Comparison of ENCODE assay signal across 11 cellular contexts in the genomic region with DNA sequence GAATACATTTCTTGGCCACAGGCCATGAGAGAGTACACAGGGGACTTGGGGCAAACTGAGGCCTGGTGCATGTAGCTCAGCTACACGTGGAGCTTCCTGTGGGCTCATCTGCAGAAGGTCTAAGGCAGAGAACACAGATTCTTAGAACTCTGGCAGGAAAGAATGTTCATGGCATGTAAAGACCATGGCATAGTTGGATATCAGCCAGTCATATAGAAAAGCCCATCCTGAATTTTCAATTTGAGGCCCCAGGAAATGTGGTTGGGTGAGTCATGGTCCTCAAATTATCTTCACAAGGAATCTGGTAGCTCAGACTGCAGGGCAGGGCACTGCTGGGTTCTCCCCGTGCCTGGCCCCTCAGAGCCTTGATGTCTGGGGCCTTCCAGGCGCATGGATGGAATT. TPM values are rescaled to one million over a fixed set of nuclear protein-coding genes. Genes with fewer than 3 reads are reported as not detected.
DNase-seq lines count a peak whose midpoint lies in the region; ATAC-seq, FAIRE-seq and TF ChIP-seq lines count a peak whose summit lies in the region.
"Had no signal": no experiment of that assay in that cellular context is flagged by ENCODE, and none has a peak within 500 bp of the region (broad histone marks: within the 10 kb centered on the region; RNA-seq: fewer than 3 reads in every experiment).

No MANE protein-coding gene starts in this region.

- no peaks in the 10 kb centered on the region for H3K27me3 Mint-ChIP-seq in CD4-positive, CD25-positive, alpha-beta regulatory T cell
- H3K27me3 Mint-ChIP-seq in naive thymus-derived CD4-positive, alpha-beta T cell, result no peaks in the 10 kb centered on the region

- H3K4me1 Mint-ChIP-seq in CD4-positive, CD25-positive, alpha-beta regulatory T cell, result peaks cover 0 to 6% (median 2%) of the 10 kb centered on the region in 4 donors
- H3K4me1 Mint-ChIP-seq in naive thymus-derived CD4-positive, alpha-beta T cell, result peaks cover 0 to 26% (median 0%) of the 10 kb centered on the region in 7 donors

- no peaks in the 10 kb centered on the region for H3K27me3 ChIP-seq in CD4-positive, CD25-positive, alpha-beta regulatory T cell (ENCODE audit: control insufficient read depth, insufficient read depth, low read length)
- H3K27me3 ChIP-seq in keratinocyte (ENCODE audit: control insufficient read depth, extremely low read depth, insufficient read depth, low read length), result no peaks in the 10 kb centered on the region
- H3K27me3 ChIP-seq in naive thymus-derived CD4-positive, alpha-beta T cell (ENCODE audit: control insufficient read depth in 2 of 2, insufficient read depth in 2 of 2, low read length in 2 of 2), result no peaks in the 10 kb centered on the region
- H3K27me3 ChIP-seq: cardiac muscle cell, pancreas had no signal

- DNase-seq in CD4-positive, CD25-positive, alpha-beta regulatory T cell, result no peak
- DNase-seq in amniotic epithelial cell (ENCODE audit: low read depth) (peak; percentile 87), keratinocyte (ENCODE audit: low read depth, low spot score) (peak; percentile 46), putamen (ENCODE audit: low spot score) (no peak), KG1 (lab: John Stamatoyannopoulos, UW) (no peak), NCI-H82 treated with DMSO at 0.1 percent for 48 hours (lab: John Stamatoyannopoulos, UW; ENCODE audit: unreplicated experiment) (no peak)
- DNase-seq in naive thymus-derived CD4-positive, alpha-beta T cell, result no peak
- DNase-seq: NCI-H2107, pancreas had no signal

- H3K4me2 ChIP-seq in keratinocyte (ENCODE audit: control insufficient read depth, extremely low read depth, insufficient read depth, low read depth, low read length), result peak overlapping the region; percentile 27

- H3K4me1 ChIP-seq in CD4-positive, CD25-positive, alpha-beta regulatory T cell (ENCODE audit: control insufficient read depth, insufficient read depth, low read length, poor library complexity, severe bottlenecking), result no peaks in the 10 kb centered on the region
- peaks cover 30% of the 10 kb centered on the region for H3K4me1 ChIP-seq in keratinocyte (ENCODE audit: control insufficient read depth, extremely low read depth, insufficient read depth, low read length)
- no peaks in the 10 kb centered on the region for H3K4me1 ChIP-seq in naive thymus-derived CD4-positive, alpha-beta T cell (ENCODE audit: control insufficient read depth in 2 of 2, insufficient read depth in 2 of 2, low read length in 2 of 2)

- H3K27ac ChIP-seq in CD4-positive, CD25-positive, alpha-beta regulatory T cell (ENCODE audit: insufficient read depth, low read length, poor library complexity, severe bottlenecking), result no peak overlapping the region
- H3K27ac ChIP-seq in KOPT-K1 (ENCODE audit: low read depth, low read length, poor library complexity, severe bottlenecking), result peak overlapping the region; percentile 41
- H3K27ac ChIP-seq in keratinocyte (ENCODE audit: control insufficient read depth, insufficient read depth, low read length), result peak overlapping the region; percentile 19
- H3K27ac ChIP-seq in naive thymus-derived CD4-positive, alpha-beta T cell (ENCODE audit: low read depth, low read length), result no peak overlapping the region
- H3K27ac ChIP-seq: cardiac muscle cell, pancreas had no signal

- peak; percentile 87 for FAIRE-seq in keratinocyte (lab: Jason Lieb, UNC)
- FAIRE-seq: pancreas had no signal

- no peak overlapping the region for H3K9ac ChIP-seq in keratinocyte (ENCODE audit: control insufficient read depth, extremely low read depth, insufficient read depth, low read length)

- intact Hi-C loops in naive thymus-derived CD4-positive, alpha-beta T cell (cut with micrococcal nuclease), result no loop called here

- dilution Hi-C loops in keratinocyte (cut with MboI; ENCODE audit: extremely low pct_ligation_motif_present, low sequenced_read_pairs), result no loop called here

- no peaks in the 10 kb centered on the region for H3K9me3 Mint-ChIP-seq in CD4-positive, CD25-positive, alpha-beta regulatory T cell
- H3K9me3 Mint-ChIP-seq in naive thymus-derived CD4-positive, alpha-beta T cell, result peaks cover 0 to 1% (median 0%) of the 10 kb centered on the region in 11 donors

- CTCF ChIA-PET in naive thymus-derived CD4-positive, alpha-beta T cell (lab: Charles Lee), result no interaction called here

- H3K9me3 ChIP-seq in CD4-positive, CD25-positive, alpha-beta regulatory T cell (ENCODE audit: control insufficient read depth in 2 of 2, low read length in 2 of 2), result no peaks in the 10 kb centered on the region
- H3K9me3 ChIP-seq in KOPT-K1 (ENCODE audit: insufficient read depth, low read length, poor library complexity, severe bottlenecking) (no peaks in the 10 kb centered on the region), keratinocyte (ENCODE audit: control insufficient read depth, low read depth, low read length) (no peaks in the 10 kb centered on the region)
- H3K9me3 ChIP-seq in naive thymus-derived CD4-positive, alpha-beta T cell (ENCODE audit: control insufficient read depth in 2 of 3, low read length in 3 of 3), result no peaks in the 10 kb centered on the region
- H3K9me3 ChIP-seq: pancreas had no signal

- peaks cover 37% of the 10 kb centered on the region for H3K36me3 Mint-ChIP-seq in CD4-positive, CD25-positive, alpha-beta regulatory T cell
- H3K36me3 Mint-ChIP-seq in naive thymus-derived CD4-positive, alpha-beta T cell, result peaks cover 0 to 56% (median 17%) of the 10 kb centered on the region in 5 donors

- H3K4me3 ChIP-seq in CD4-positive, CD25-positive, alpha-beta regulatory T cell (ENCODE audit: low read depth, low read length), result no peak overlapping the region
- H3K4me3 ChIP-seq in keratinocyte (ENCODE audit: control insufficient read depth in 2 of 3, extremely low read depth in 1 of 3, insufficient read depth in 2 of 3, low read depth in 1 of 3, low read length in 3 of 3), result peak overlapping the region in 1 of 3 experiments; percentile 5
- H3K4me3 ChIP-seq in naive thymus-derived CD4-positive, alpha-beta T cell (ENCODE audit: low read length), result no peak overlapping the region
- H3K4me3 ChIP-seq: cardiac muscle cell, pancreas had no signal

- no peak overlapping the region for H3K4me3 Mint-ChIP-seq in CD4-positive, CD25-positive, alpha-beta regulatory T cell
- no peak overlapping the region for H3K4me3 Mint-ChIP-seq in naive thymus-derived CD4-positive, alpha-beta T cell

- no peaks in the 10 kb centered on the region for H3K9me1 ChIP-seq in keratinocyte (ENCODE audit: control insufficient read depth, extremely low read depth, insufficient read depth, low read length)

- H3K36me3 ChIP-seq in CD4-positive, CD25-positive, alpha-beta regulatory T cell (ENCODE audit: control insufficient read depth, insufficient read depth, low read length), result peaks cover 83% of the 10 kb centered on the region
- H3K36me3 ChIP-seq in KOPT-K1 (ENCODE audit: insufficient read depth, low read length), result peaks cover 88% of the 10 kb centered on the region
- peaks cover 10 to 16% of the 10 kb centered on the region in 2 experiments for H3K36me3 ChIP-seq in keratinocyte (ENCODE audit: control insufficient read depth in 2 of 2, extremely low read depth in 1 of 2, insufficient read depth in 2 of 2, low read length in 2 of 2)
- peaks cover 0 to 85% (median 10%) of the 10 kb centered on the region in 3 experiments for H3K36me3 ChIP-seq in naive thymus-derived CD4-positive, alpha-beta T cell (ENCODE audit: control insufficient read depth in 2 of 3, insufficient read depth in 3 of 3, low read length in 3 of 3)
- H3K36me3 ChIP-seq: cardiac muscle cell had no signal

- H4K20me1 ChIP-seq in keratinocyte (ENCODE audit: control insufficient read depth, extremely low read depth, insufficient read depth, low read length), result no peaks in the 10 kb centered on the region

- POLR2A ChIA-PET in naive thymus-derived CD4-positive, alpha-beta T cell (lab: Charles Lee), result no interaction called here

- ATAC-seq in CD4-positive, CD25-positive, alpha-beta regulatory T cell (ENCODE audit: low read depth in 2 of 2), result no peak
- ATAC-seq in naive thymus-derived CD4-positive, alpha-beta T cell, result no peak
- ATAC-seq: pancreas had no signal

- peak overlapping the region in 2 of 3 donors; percentile 2 to 56 for H3K27ac Mint-ChIP-seq in CD4-positive, CD25-positive, alpha-beta regulatory T cell
- peak overlapping the region in 3 of 9 donors; percentile 15 to 58 (median 47) for H3K27ac Mint-ChIP-seq in naive thymus-derived CD4-positive, alpha-beta T cell

- no peak overlapping the region for H2AFZ ChIP-seq in keratinocyte (ENCODE audit: control insufficient read depth, low read length)

- TF ChIP-seq CTCF in keratinocyte (optimal IDR thresholded peaks at IDR 0.05 in 1 of 3, IDR thresholded peaks at IDR 0.05 in 1 of 3, conservative IDR thresholded peaks at IDR 0.05 in 1 of 3; ENCODE audit: extremely low read depth in 1 of 3, insufficient read depth in 2 of 3, low read length in 3 of 3), result no peak

- no peaks in the 10 kb centered on the region for H3K79me2 ChIP-seq in keratinocyte (ENCODE audit: control insufficient read depth, insufficient read depth, low read length)

RNA-seq across cellular contexts. Expression of a gene that starts 13.7 kb away (rescaled TPM):
- 4.7 TPM for total RNA-seq in CD4-positive, CD25-positive, alpha-beta regulatory T cell
- polyA plus RNA-seq in CD4-positive, CD25-positive, alpha-beta regulatory T cell, result 1 to 10 TPM; 1.4 to 3.1 (median 2.3) TPM
- polyA plus RNA-seq in keratinocyte, result 23.2 to 38.9 TPM (median 24.6 TPM) in 3 replicates
- polyA plus RNA-seq in keratinocyte (2011; ENCODE audit: low read depth), result 4.4 TPM
- polyA plus RNA-seq in keratinocyte (2011; cell fraction: cytosol; rRNA removed), result 28.3 and 29.2 TPM in 2 replicates
- 17.5 and 18.9 TPM in 2 replicates for polyA plus RNA-seq in keratinocyte (2011; cell fraction: nucleus; rRNA removed)
- polyA plus RNA-seq in keratinocyte (2012; ENCODE audit: low replicate concordance), result 11.6 and 27.8 TPM in 2 replicates
- polyA minus RNA-seq in keratinocyte, result 11.4 to 49.8 TPM (median 17.7 TPM) in 3 replicates
- polyA minus RNA-seq in keratinocyte (2011; cell fraction: cytosol; rRNA and poly(A)+ RNA removed), result 13.0 TPM
- 5.6 and 9.4 TPM in 2 replicates for polyA minus RNA-seq in keratinocyte (2011; cell fraction: nucleus; rRNA and poly(A)+ RNA removed)
- 10 to 100 TPM in 1 of 5 experiments, 1 to 10 TPM in 4; 2.7 to 13.4 (median 4.7) TPM for total RNA-seq in naive thymus-derived CD4-positive, alpha-beta T cell
- 1 to 10 TPM; 4.0 to 4.1 TPM for polyA plus RNA-seq in naive thymus-derived CD4-positive, alpha-beta T cell

RNA-seq across cellular contexts. Expression of a gene that starts 37.9 kb away (rescaled TPM):
- 18.1 TPM for total RNA-seq in CD4-positive, CD25-positive, alpha-beta regulatory T cell
- 10 to 100 TPM; 42.3 to 57.6 (median 49.7) TPM for polyA plus RNA-seq in CD4-positive, CD25-positive, alpha-beta regulatory T cell
- 21.9 to 50.1 TPM (median 31.3 TPM) in 3 replicates for polyA plus RNA-seq in keratinocyte
- polyA plus RNA-seq in keratinocyte (2011; ENCODE audit: low read depth), result 7.5 TPM
- 30.3 and 36.2 TPM in 2 replicates for polyA plus RNA-seq in keratinocyte (2011; cell fraction: cytosol; rRNA removed)
- 19.7 and 23.6 TPM in 2 replicates for polyA plus RNA-seq in keratinocyte (2011; cell fraction: nucleus; rRNA removed)
- polyA plus RNA-seq in keratinocyte (2012; ENCODE audit: low replicate concordance), result 16.2 and 37.3 TPM in 2 replicates
- polyA minus RNA-seq in keratinocyte, result 17.2 to 41.4 TPM (median 22.7 TPM) in 3 replicates
- 20.1 TPM for polyA minus RNA-seq in keratinocyte (2011; cell fraction: cytosol; rRNA and poly(A)+ RNA removed)
- polyA minus RNA-seq in keratinocyte (2011; cell fraction: nucleus; rRNA and poly(A)+ RNA removed), result 6.3 and 7.8 TPM in 2 replicates
- 10 to 100 TPM; 11.0 to 37.2 (median 17.4) TPM for total RNA-seq in naive thymus-derived CD4-positive, alpha-beta T cell
- polyA plus RNA-seq in naive thymus-derived CD4-positive, alpha-beta T cell, result 10 to 100 TPM; 37.9 to 39.2 TPM

RNA-seq across cellular contexts. Expression of a gene that starts 58.9 kb away (rescaled TPM):
- 15.5 TPM for total RNA-seq in CD4-positive, CD25-positive, alpha-beta regulatory T cell
- 10 to 100 TPM in 1 of 4 donors, 1 to 10 TPM in 3; 8.1 to 11.3 (median 8.9) TPM for polyA plus RNA-seq in CD4-positive, CD25-positive, alpha-beta regulatory T cell
- 2.9 to 5.2 TPM (median 3.2 TPM) in 3 replicates for polyA plus RNA-seq in keratinocyte
- 0.89 TPM for polyA plus RNA-seq in keratinocyte (2011; ENCODE audit: low read depth)
- 3.0 and 4.4 TPM in 2 replicates for polyA plus RNA-seq in keratinocyte (2011; cell fraction: cytosol; rRNA removed)
- polyA plus RNA-seq in keratinocyte (2011; cell fraction: nucleus; rRNA removed), result 4.8 and 6.8 TPM in 2 replicates
- 2.1 and 5.7 TPM in 2 replicates for polyA plus RNA-seq in keratinocyte (2012; ENCODE audit: low replicate concordance)
- 5.8 to 7.0 TPM (median 6.4 TPM) in 3 replicates for polyA minus RNA-seq in keratinocyte
- polyA minus RNA-seq in keratinocyte (2011; cell fraction: cytosol; rRNA and poly(A)+ RNA removed), result 3.6 TPM
- polyA minus RNA-seq in keratinocyte (2011; cell fraction: nucleus; rRNA and poly(A)+ RNA removed), result 3.6 and 4.7 TPM in 2 replicates
- total RNA-seq in naive thymus-derived CD4-positive, alpha-beta T cell, result 10 to 100 TPM; 12.9 to 21.5 (median 17.9) TPM
- 10 to 100 TPM in 1 of 2 donors, 1 to 10 TPM in 1; 9.6 to 15.3 TPM for polyA plus RNA-seq in naive thymus-derived CD4-positive, alpha-beta T cell

Comparison
In these comparisons a context has a peak if more than half of its experiments do, and no peak if none do; other contexts are left out.
1. DNase-seq: peak in amniotic epithelial cell (single experiment) and keratinocyte (single experiment); none in CD4-positive, CD25-positive, alpha-beta regulatory T cell (0 of 3), putamen (single experiment), KG1 (single experiment), naive thymus-derived CD4-positive, alpha-beta T cell (0 of 9) and NCI-H82 treated with DMSO at 0.1 percent for 48 hours (single experiment).
2. H3K27ac ChIP-seq: peak in KOPT-K1 (single experiment) and keratinocyte (single experiment); none in CD4-positive, CD25-positive, alpha-beta regulatory T cell (single experiment) and naive thymus-derived CD4-positive, alpha-beta T cell (single experiment).